Comparison of ENCODE assay signal across 18 cellular contexts in the genomic region with DNA sequence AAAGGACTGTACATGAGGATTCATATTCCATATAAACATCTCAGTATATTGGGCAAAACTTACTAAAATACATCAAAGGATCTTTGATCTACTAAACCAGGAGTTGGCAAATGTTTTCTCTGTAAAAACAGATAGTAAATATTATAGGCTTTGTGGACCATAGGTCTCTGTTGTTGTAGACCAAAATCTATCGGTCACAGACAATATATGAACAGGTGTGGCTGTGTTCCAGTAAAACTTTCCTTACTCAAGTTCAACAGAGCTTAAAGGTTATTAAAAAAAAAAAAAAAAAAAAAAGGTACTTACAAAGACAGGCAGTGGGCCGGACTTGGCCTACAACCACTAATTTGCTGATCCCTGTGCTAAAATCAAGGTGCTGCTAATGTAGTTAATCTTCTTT. TPM values are rescaled to one million over a fixed set of nuclear protein-coding genes. Genes with fewer than 3 reads are reported as not detected.
DNase-seq lines count a peak whose midpoint lies in the region; ATAC-seq, FAIRE-seq and TF ChIP-seq lines count a peak whose summit lies in the region.
"Had no signal": no experiment of that assay in that cellular context is flagged by ENCODE, and none has a peak within 500 bp of the region (broad histone marks: within the 10 kb centered on the region; RNA-seq: fewer than 3 reads in every experiment).

No MANE protein-coding gene starts in this region.

- BruUV-seq in HepG2 (replicated peaks; lab: Mats Ljungman, UMichigan): no TSS peak

- peak overlapping the region; percentile 27; the same call in 1 of the 2 replicates for H3K4me2 ChIP-seq in HepG2 (ENCODE audit: low read depth, low read length)

- H3K9ac ChIP-seq in HepG2 (ENCODE audit: insufficient read depth, low read depth, low read length): no peak overlapping the region
- H3K9ac ChIP-seq: GM23248 had no signal

- H3K27ac ChIP-seq in HepG2 (ENCODE audit: extremely low read length, insufficient read depth, low read length): no peak overlapping the region
- no peak overlapping the region for H3K27ac ChIP-seq in right lobe of liver
- H3K27ac ChIP-seq in transverse colon: peak overlapping the region in 3 of 4 donors; percentile 13 to 33 (median 13)
- H3K27ac ChIP-seq: GM23248 had no signal

- peaks cover 14% of the 10 kb centered on the region for H3K36me3 Mint-ChIP-seq in nephron (ENCODE audit: low read depth)
- H3K36me3 Mint-ChIP-seq: CD4-positive, alpha-beta memory T cell had no signal

- H3K4me1 ChIP-seq in HepG2 (ENCODE audit: insufficient read depth, low read length): peaks cover 71% of the 10 kb centered on the region
- peaks cover 0 to 21% (median 5%) of the 10 kb centered on the region in 4 donors for H3K4me1 ChIP-seq in right lobe of liver
- peaks cover 0 to 40% (median 18%) of the 10 kb centered on the region in 4 donors for H3K4me1 ChIP-seq in transverse colon

- WGBS in HepG2 (ENCODE audit: low lambda C conversion rate): 41% methylated on average over 2 of the region's 2 CpGs
- WGBS in right lobe of liver (ENCODE audit: insufficient coverage, low coverage, low lambda C conversion rate, missing lambda C conversion rate): 48% methylated on average over 2 of the region's 2 CpGs
- WGBS in transverse colon (ENCODE audit: low coverage in 1 of 2), 2 donors: 46 to 47% methylated on average over 2 of the region's 2 CpGs

- TF ChIP-seq CTCF in HepG2 (CRISPR knock-in tag; IDR thresholded peaks at IDR 0.05): no peak
- TF ChIP-seq CTCF in right lobe of liver (IDR thresholded peaks at IDR 0.05): no peak
- no peak for TF ChIP-seq CTCF in nephron (IDR thresholded peaks at IDR 0.05; ENCODE audit: unreplicated experiment in 3 of 3)
- no peak for TF ChIP-seq CTCF in transverse colon (IDR thresholded peaks at IDR 0.05)

- in situ Hi-C loops in HepG2 (cut with HindIII; ENCODE audit: extremely low pct_ligation_motif_present, low pct_unique_long_range_greater_than_20kb): no loop called here
- in situ Hi-C loops in transverse colon (cut with MboI; ENCODE audit: low pct_ligation_motif_present in 1 of 4, low pct_unique_long_range_greater_than_20kb in 1 of 4, low sequenced_read_pairs in 3 of 4): no loop called here

- H3K4me3 ChIP-seq in HepG2 (replicated peaks in 1 of 3; ENCODE audit: insufficient read depth in 1 of 3, low read depth in 2 of 3, low read length in 3 of 3) (no peak overlapping the region), right lobe of liver (no peak overlapping the region), transverse colon (no peak overlapping the region), MG63 (no peak overlapping the region)
- H3K4me3 ChIP-seq: GM23248 had no signal

- no peak for TF ChIP-seq RAD21 in HepG2 (CRISPR knock-in tag; IDR thresholded peaks at IDR 0.05)

- H3K27ac Mint-ChIP-seq in nephron: peak overlapping the region; percentile 15 to 81 (median 49)
- H3K27ac Mint-ChIP-seq: CD4-positive, alpha-beta memory T cell had no signal

- POLR2A ChIA-PET in HepG2 (lab: Yijun Ruan, JAX): no interaction called here

- TF ChIP-seq EP300 in HepG2 (IDR thresholded peaks at IDR 0.05; ENCODE audit: low read depth in 2 of 2, low read length in 2 of 2) (peak in 1 of 2 experiments; percentile 29; a peak in 1 of 4 replicates), HepG2 (CRISPR knock-in tag; IDR thresholded peaks at IDR 0.05; ENCODE audit: borderline replicate concordance) (no peak), transverse colon (IDR thresholded peaks at IDR 0.05; ENCODE audit: low read depth) (no peak)

- no peak for FAIRE-seq in HepG2 (lab: Jason Lieb, UNC)
- FAIRE-seq: GM12892, H1 had no signal

- H3K27me3 Mint-ChIP-seq in nephron (ENCODE audit: low read depth): no peaks in the 10 kb centered on the region
- H3K27me3 Mint-ChIP-seq: CD4-positive, alpha-beta memory T cell had no signal

- no peak for TF ChIP-seq POLR2A in HepG2 (IDR thresholded peaks at IDR 0.05; ENCODE audit: insufficient read depth in 1 of 2, low read depth in 2 of 2, low read length in 2 of 2)
- TF ChIP-seq POLR2A in right lobe of liver (IDR thresholded peaks at IDR 0.05): no peak
- TF ChIP-seq POLR2A in transverse colon (IDR thresholded peaks at IDR 0.05): no peak

- peak; percentile 48 for DNase-seq in HepG2 (ENCODE audit: low spot score)
- no peak for DNase-seq in right lobe of liver
- DNase-seq in left colon: peak in 1 of 2 donors; percentile 25
- no peak for DNase-seq in transverse colon
- no peak for DNase-seq in MG63
- no peak for DNase-seq in putamen (ENCODE audit: low spot score)
- DNase-seq: C1 segment of cervical spinal cord; Caco-2; CD4-positive, alpha-beta memory T cell; DMS153; DND-41; GM23248; H7; HCEC 1CT had no signal

- ATAC-seq in HepG2 (peak; percentile 55), right lobe of liver (no peak), left colon (peak; percentile 76), GM21723 (IDR thresholded peaks at IDR 0.05; ENCODE audit: unreplicated experiment) (no peak)

- H3K4me1 Mint-ChIP-seq in nephron: peaks cover 32% of the 10 kb centered on the region
- H3K4me1 Mint-ChIP-seq: CD4-positive, alpha-beta memory T cell had no signal

- H2AFZ ChIP-seq in HepG2 (ENCODE audit: low read length): no peak overlapping the region
- H2AFZ ChIP-seq: GM23248 had no signal

- H3K36me3 ChIP-seq in HepG2 (replicated peaks in 1 of 2; ENCODE audit: control insufficient read depth in 1 of 2, insufficient read depth in 2 of 2, low read length in 2 of 2): peaks cover 0 to 3% of the 10 kb centered on the region in 2 experiments; a peak in 3 of 5 replicates
- no peaks in the 10 kb centered on the region for H3K36me3 ChIP-seq in right lobe of liver
- no peaks in the 10 kb centered on the region for H3K36me3 ChIP-seq in transverse colon
- peaks cover 32% of the 10 kb centered on the region for H3K36me3 ChIP-seq in MG63

- no peak overlapping the region for H3K4me3 Mint-ChIP-seq in nephron
- H3K4me3 Mint-ChIP-seq: CD4-positive, alpha-beta memory T cell had no signal

- H3K9me3 Mint-ChIP-seq in nephron: no peaks in the 10 kb centered on the region
- H3K9me3 Mint-ChIP-seq: CD4-positive, alpha-beta memory T cell had no signal

- CTCF ChIA-PET in HepG2 (lab: Yijun Ruan, JAX; ENCODE audit: low intra/inter-chr PET ratio, low total read pairs): no interaction called here

- no peaks in the 10 kb centered on the region for H3K9me3 ChIP-seq in HepG2 (ENCODE audit: low read length)
- no peaks in the 10 kb centered on the region for H3K9me3 ChIP-seq in right lobe of liver
- H3K9me3 ChIP-seq in transverse colon: no peaks in the 10 kb centered on the region
- peaks cover 4% of the 10 kb centered on the region; the same call in 1 of the 2 replicates for H3K9me3 ChIP-seq in MG63

- peaks cover 93% of the 10 kb centered on the region for H3K79me2 ChIP-seq in HepG2 (ENCODE audit: insufficient read depth, low read length)

- intact Hi-C loops in HepG2 (cut with micrococcal nuclease; ENCODE audit: unreplicated experiment): no loop called here
- intact Hi-C loops in right lobe of liver (cut with DNase I): no loop called here
- intact Hi-C loops in left colon (cut with DNase I, micrococcal nuclease): no loop called here
- intact Hi-C loops in transverse colon (cut with DNase I; ENCODE audit: low total_unique reads): no loop called here

- H4K20me1 ChIP-seq in HepG2 (ENCODE audit: insufficient read depth, low read length): peaks cover 53% of the 10 kb centered on the region

- no peaks in the 10 kb centered on the region for H3K27me3 ChIP-seq in HepG2 (ENCODE audit: control insufficient read depth in 1 of 2, insufficient read depth in 2 of 2, low read length in 2 of 2)
- no peaks in the 10 kb centered on the region for H3K27me3 ChIP-seq in right lobe of liver
- H3K27me3 ChIP-seq in transverse colon: no peaks in the 10 kb centered on the region
- no peaks in the 10 kb centered on the region for H3K27me3 ChIP-seq in MG63

TF ChIP-seq in HepG2, 621 proteins besides CTCF, POLR2A, EP300 and RAD21 (continues in another document):
- TF ChIP-seq ONECUT2 (CRISPR knock-in tag; IDR thresholded peaks at IDR 0.05): no peak
- TF ChIP-seq FOXA3 (CRISPR knock-in tag; IDR thresholded peaks at IDR 0.05): peak; percentile 10; the same call in 1 of the 2 replicates

RNA-seq across cellular contexts. Expression of gene PAWR, which starts 40.3 kb away (rescaled TPM):
- 36.1 and 37.4 TPM in 2 replicates for total RNA-seq in HepG2 (2016; rRNA removed; fragmentation: Illumina TruSeq; extraction: Trizol)
- total RNA-seq in HepG2 (2016; cell fraction: cytosol; rRNA removed; fragmentation: Illumina TruSeq; extraction: Trizol; ENCODE audit: low read depth): 11.2 and 13.0 TPM in 2 replicates
- 37.3 and 40.1 TPM in 2 replicates for total RNA-seq in HepG2 (2016; cell fraction: insoluble cytoplasmic fraction; rRNA removed; fragmentation: Illumina TruSeq; extraction: Trizol)
- 14.1 and 16.8 TPM in 2 replicates for total RNA-seq in HepG2 (2016; cell fraction: membrane; rRNA removed; fragmentation: Illumina TruSeq; extraction: Trizol)
- total RNA-seq in HepG2 (2016; cell fraction: nucleus; rRNA removed; fragmentation: Illumina TruSeq; extraction: Trizol): 46.8 and 49.1 TPM in 2 replicates
- 23.1 and 29.1 TPM in 2 replicates for polyA plus RNA-seq in HepG2 (2011; rRNA removed)
- polyA plus RNA-seq in HepG2 (2011; cell fraction: cytosol; rRNA removed): 7.1 and 8.4 TPM in 2 replicates
- polyA plus RNA-seq in HepG2 (2011; cell fraction: nucleus; rRNA removed): 36.4 and 41.9 TPM in 2 replicates
- 58.2 and 68.4 TPM in 2 replicates for polyA plus RNA-seq in HepG2 (2012)
- 6.8 and 7.8 TPM in 2 replicates for polyA plus RNA-seq in HepG2 (2016; cell fraction: cytosol; fragmentation: Illumina TruSeq; extraction: Trizol; ENCODE audit: low read depth)
- 33.4 and 33.7 TPM in 2 replicates for polyA plus RNA-seq in HepG2 (2016; cell fraction: insoluble cytoplasmic fraction; fragmentation: Illumina TruSeq; extraction: Trizol; ENCODE audit: low read depth)
- 11.0 and 13.3 TPM in 2 replicates for polyA plus RNA-seq in HepG2 (2016; cell fraction: membrane; fragmentation: Illumina TruSeq; extraction: Trizol; ENCODE audit: low read depth)
- polyA plus RNA-seq in HepG2 (2016; cell fraction: nucleus; fragmentation: Illumina TruSeq; extraction: Trizol; ENCODE audit: insufficient read depth, low read depth): 75.9 and 78.0 TPM in 2 replicates
- polyA minus RNA-seq in HepG2 (2011; rRNA and poly(A)+ RNA removed; ENCODE audit: low replicate concordance): 13.7 and 19.1 TPM in 2 replicates
- polyA minus RNA-seq in HepG2 (2011; cell fraction: cytosol; rRNA and poly(A)+ RNA removed): 17.4 and 18.3 TPM in 2 replicates
- 162 and 198 TPM in 2 replicates for polyA minus RNA-seq in HepG2 (2011; cell fraction: nucleus; rRNA and poly(A)+ RNA removed)
- 10 to 100 TPM; 25.0 to 62.3 (median 28.9) TPM for total RNA-seq in right lobe of liver
- total RNA-seq in left colon: 100 to 1,000 TPM; 146 to 151 TPM
- total RNA-seq in transverse colon: 100 to 1,000 TPM in 2 of 4 donors, 10 to 100 TPM in 2; 82.3 to 188 (median 115) TPM
- total RNA-seq in MG63 (2014; rRNA removed; shearing (Covaris generic); ENCODE audit: low replicate concordance): 25.5 and 80.3 TPM in 2 replicates

Comparison
In these comparisons a context has a peak if more than half of its experiments do, and no peak if none do; other contexts are left out.
1. ATAC-seq: peak in HepG2 (single experiment) and left colon (single experiment); none in right lobe of liver (0 of 4) and GM21723 (single experiment).
2. H3K27ac ChIP-seq: peak in transverse colon (3 of 4); none in HepG2 (single experiment) and right lobe of liver (0 of 3).